Comparison of ENCODE assay signal across 17 cellular contexts in the genomic region with DNA sequence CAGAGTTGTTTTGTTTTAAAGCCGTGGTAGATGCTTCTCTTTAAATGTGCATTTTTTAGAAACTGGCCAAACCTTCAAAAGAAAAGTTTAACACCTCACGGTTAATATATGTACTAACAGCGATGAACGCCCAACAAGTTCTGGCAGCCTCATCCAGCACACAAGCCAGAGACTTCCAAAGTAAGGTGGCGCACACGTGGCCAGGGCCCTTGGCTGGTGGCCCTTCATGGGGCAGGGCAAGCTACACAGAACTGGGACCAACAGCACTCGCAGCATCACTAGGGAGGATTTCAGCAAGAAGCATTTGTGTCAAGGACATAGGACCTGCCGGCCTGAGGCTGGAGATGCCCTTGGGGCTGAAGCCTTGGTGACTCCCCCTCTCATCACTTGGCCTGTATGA. TPM values are rescaled to one million over a fixed set of nuclear protein-coding genes. Genes with fewer than 3 reads are reported as not detected.
DNase-seq lines count a peak whose midpoint lies in the region; ATAC-seq, FAIRE-seq and TF ChIP-seq lines count a peak whose summit lies in the region.
"Had no signal": no experiment of that assay in that cellular context is flagged by ENCODE, and none has a peak within 500 bp of the region (broad histone marks: within the 10 kb centered on the region; RNA-seq: fewer than 3 reads in every experiment).

No MANE protein-coding gene starts in this region.

- CTCF ChIA-PET in H1 (lab: Charles Lee; ENCODE audit: partially characterized antibody) = interaction anchor here (1.0 to 3.3 kb wide), 7 partner anchors 9 to 92 kb away, joined by 3 to 16 read pairs (median 5); no protein-coding TSS in a partner anchor

- H3K9me3 ChIP-seq in heart left ventricle = no peaks in the 10 kb centered on the region
- no peaks in the 10 kb centered on the region for H3K9me3 ChIP-seq in left ventricle myocardium inferior (replicated peaks)
- H3K9me3 ChIP-seq in H1 (ENCODE audit: insufficient read depth in 2 of 2, low read depth in 1 of 2, low read length in 1 of 2) = no peaks in the 10 kb centered on the region
- H3K9me3 ChIP-seq: BLaER1 treated with 17β-estradiol and CSF1 and Interleukin-3, amounts not matched to agents 10 nM and 100 nM; Caco-2 had no signal

- TF ChIP-seq EP300 in H1 (IDR thresholded peaks at IDR 0.05; ENCODE audit: borderline replicate concordance in 1 of 2, low read depth in 2 of 2, low read length in 2 of 2) = no peak

- no peak overlapping the region for H3K18ac ChIP-seq in H1 (ENCODE audit: extremely low read depth, low read length)

- H3K4me3 ChIP-seq in heart left ventricle (no peak overlapping the region), left ventricle myocardium inferior (no peak overlapping the region), H1 (ENCODE audit: extremely low read depth in 1 of 4, insufficient read depth in 2 of 4, low read depth in 3 of 4, low read length in 4 of 4) (no peak overlapping the region)
- H3K4me3 ChIP-seq: BLaER1 treated with 17β-estradiol and CSF1 and Interleukin-3, amounts not matched to agents 10 nM and 100 nM had no signal

- FAIRE-seq in H1 (lab: Jason Lieb, UNC) (no peak), GM12891 (lab: Jason Lieb, UNC) (no peak)
- FAIRE-seq: D721Med, HTR-8/SVneo had no signal

- H3K4me1 ChIP-seq in heart left ventricle (peaks cover 0 to 45% (median 23%) of the 10 kb centered on the region in 12 donors), left ventricle myocardium inferior (peaks cover 48% of the 10 kb centered on the region), H1 (replicated peaks in 1 of 4; ENCODE audit: control insufficient read depth in 3 of 4, insufficient read depth in 4 of 4, low read length in 3 of 4) (peaks cover 0 to 2% (median 2%) of the 10 kb centered on the region in 4 experiments; a peak in 4 of 7 replicates)
- H3K4me1 ChIP-seq: Caco-2 had no signal

- H2BK20ac ChIP-seq in H1 (ENCODE audit: low read length) = no peak overlapping the region

- intact Hi-C loops in heart left ventricle (cut with DNase I) (no loop called here), left ventricle myocardium inferior (cut with micrococcal nuclease) (no loop called here)

- no peak overlapping the region for H3K4me3 Mint-ChIP-seq in naive thymus-derived CD8-positive, alpha-beta T cell
- no peak overlapping the region for H3K4me3 Mint-ChIP-seq in stimulated activated naive B cell treated with anti-CD40 and anti-IgM and Interleukin-4, amounts not matched to agents 10 μg/mL and 1 μg/mL and 100 μg/mL, for 72 hours
- H3K4me3 Mint-ChIP-seq: B cell; CD8-positive, alpha-beta memory T cell; H9 had no signal

- peaks cover 0 to 23% (median 11%) of the 10 kb centered on the region in 4 donors for H3K4me1 Mint-ChIP-seq in naive thymus-derived CD8-positive, alpha-beta T cell
- peaks cover 9% of the 10 kb centered on the region in 2 donors for H3K4me1 Mint-ChIP-seq in stimulated activated naive B cell treated with anti-CD40 and anti-IgM and Interleukin-4, amounts not matched to agents 10 μg/mL and 1 μg/mL and 100 μg/mL, for 72 hours

- H2AK5ac ChIP-seq in H1 (ENCODE audit: low read depth, low read length) = no peak overlapping the region

- H3K14ac ChIP-seq in H1 (ENCODE audit: insufficient read length) = no peak overlapping the region

- no peaks in the 10 kb centered on the region for H3K27me3 Mint-ChIP-seq in naive thymus-derived CD8-positive, alpha-beta T cell
- H3K27me3 Mint-ChIP-seq in stimulated activated naive B cell treated with anti-CD40 and anti-IgM and Interleukin-4, amounts not matched to agents 10 μg/mL and 1 μg/mL and 100 μg/mL, for 72 hours = no peaks in the 10 kb centered on the region
- H3K27me3 Mint-ChIP-seq: B cell; CD8-positive, alpha-beta memory T cell had no signal

- TF ChIP-seq RAD21 in H1 (IDR thresholded peaks at IDR 0.05 in 1 of 2, conservative IDR thresholded peaks at IDR 0.05 in 1 of 2; ENCODE audit: low read depth in 2 of 2, low read length in 2 of 2) = no peak

- H4K8ac ChIP-seq in H1 (ENCODE audit: extremely low read depth, insufficient read depth, low read length) = 0 out of 2 replicates have a peak overlapping the region, but pooled peaks have one; percentile 14

- H3K56ac ChIP-seq in H1 (replicated peaks; ENCODE audit: insufficient read length, low read depth, low read length) = no peak overlapping the region

- H4K20me1 ChIP-seq in H1 (replicated peaks in 1 of 2; ENCODE audit: control insufficient read depth in 1 of 2, insufficient read depth in 2 of 2, low read length in 2 of 2) = peaks cover 0 to 4% of the 10 kb centered on the region in 2 experiments

- TF ChIP-seq CTCF in heart left ventricle (IDR thresholded peaks at IDR 0.05) = no peak
- TF ChIP-seq CTCF in left ventricle myocardium inferior (IDR thresholded peaks at IDR 0.05; ENCODE audit: borderline replicate concordance) = no peak
- no peak for TF ChIP-seq CTCF in H1 (IDR thresholded peaks at IDR 0.05; ENCODE audit: control extremely low read depth in 1 of 3, insufficient read depth in 1 of 3, low read depth in 1 of 3, low read length in 3 of 3)

- no peaks in the 10 kb centered on the region for H3K79me1 ChIP-seq in H1 (ENCODE audit: low read depth, low read length)

- no peaks in the 10 kb centered on the region for H3K9me3 Mint-ChIP-seq in naive thymus-derived CD8-positive, alpha-beta T cell
- H3K9me3 Mint-ChIP-seq in stimulated activated naive B cell treated with anti-CD40 and anti-IgM and Interleukin-4, amounts not matched to agents 10 μg/mL and 1 μg/mL and 100 μg/mL, for 72 hours = no peaks in the 10 kb centered on the region
- H3K9me3 Mint-ChIP-seq: CD8-positive, alpha-beta memory T cell; H9 had no signal

- ATAC-seq in heart left ventricle = peak in 3 of 4 donors; percentile 20 to 47 (median 36)
- ATAC-seq in naive thymus-derived CD8-positive, alpha-beta T cell = no peak
- ATAC-seq in stimulated activated naive B cell treated with anti-CD40 and anti-IgM and Interleukin-4, amounts not matched to agents 10 μg/mL and 1 μg/mL and 100 μg/mL, for 72 hours (replicated peaks) = no peak

- WGBS in heart left ventricle, 4 donors = 71 to 91% (median 86%) methylated on average over 8 of the region's 8 CpGs
- WGBS in H1 (ENCODE audit: extremely low coverage in 1 of 2, insufficient coverage in 1 of 2, insufficient read length in 1 of 2, insufficient replicate concordance in 2 of 2, low coverage in 1 of 2, low lambda C conversion rate in 2 of 2, missing lambda C conversion rate in 1 of 2), 2 experiments = 90% methylated on average over 8 of the region's 8 CpGs; no CpG with 5 or more reads in 1 of the 2 experiments

- no peak overlapping the region for H3K9ac ChIP-seq in H1 (replicated peaks in 1 of 4; ENCODE audit: extremely low read depth in 1 of 4, low read depth in 3 of 4, low read length in 3 of 4)
- H3K9ac ChIP-seq: BLaER1 treated with 17β-estradiol and CSF1 and Interleukin-3, amounts not matched to agents 10 nM and 100 nM had no signal

- H3K36me3 ChIP-seq in heart left ventricle = peaks cover 5 to 78% (median 69%) of the 10 kb centered on the region in 9 donors
- peaks cover 70% of the 10 kb centered on the region for H3K36me3 ChIP-seq in left ventricle myocardium inferior
- peaks cover 16 to 57% (median 45%) of the 10 kb centered on the region in 4 experiments for H3K36me3 ChIP-seq in H1 (ENCODE audit: control insufficient read depth in 2 of 4, insufficient read depth in 4 of 4, low read length in 3 of 4)

- H3K27me3 ChIP-seq in heart left ventricle = no peaks in the 10 kb centered on the region
- no peaks in the 10 kb centered on the region for H3K27me3 ChIP-seq in left ventricle myocardium inferior (ENCODE audit: low read depth)
- H3K27me3 ChIP-seq in H1 (replicated peaks in 1 of 4; ENCODE audit: control insufficient read depth in 3 of 4, extremely low read depth in 1 of 4, insufficient read depth in 3 of 4, low read length in 3 of 4) = no peaks in the 10 kb centered on the region
- H3K27me3 ChIP-seq: BLaER1 treated with 17β-estradiol and CSF1 and Interleukin-3, amounts not matched to agents 10 nM and 100 nM had no signal

- H3K27ac ChIP-seq in heart left ventricle = no peak overlapping the region
- H3K27ac ChIP-seq in left ventricle myocardium inferior (replicated peaks) = no peak overlapping the region
- H3K27ac ChIP-seq in H1 (ENCODE audit: low read depth, low read length) = no peak overlapping the region
- H3K27ac ChIP-seq: BLaER1 treated with 17β-estradiol and CSF1 and Interleukin-3, amounts not matched to agents 10 nM and 100 nM had no signal

- no peak overlapping the region for H2BK5ac ChIP-seq in H1 (ENCODE audit: low read depth, low read length)

- no peak overlapping the region for H2BK120ac ChIP-seq in H1 (replicated peaks; ENCODE audit: low read depth, low read length)

- TF ChIP-seq POLR2A in heart left ventricle (IDR thresholded peaks at IDR 0.05) (no peak), H1 (IDR thresholded peaks at IDR 0.05; ENCODE audit: control extremely low read depth in 1 of 2, low read depth in 2 of 2, low read length in 2 of 2) (no peak), GM12891 (IDR thresholded peaks at IDR 0.05; ENCODE audit: low read depth, low read length) (no peak)

- H3K27ac Mint-ChIP-seq in naive thymus-derived CD8-positive, alpha-beta T cell = peak overlapping the region in 7 of 10 donors; percentile 9 to 96 (median 90)
- H3K27ac Mint-ChIP-seq in stimulated activated naive B cell treated with anti-CD40 and anti-IgM and Interleukin-4, amounts not matched to agents 10 μg/mL and 1 μg/mL and 100 μg/mL, for 72 hours = peak overlapping the region; percentile 17
- H3K27ac Mint-ChIP-seq: B cell, H9 had no signal

- no peak overlapping the region for H4K5ac ChIP-seq in H1 (ENCODE audit: insufficient read length, low read depth, low read length)

- H3K79me2 ChIP-seq in H1 (ENCODE audit: control insufficient read depth in 1 of 2, insufficient read depth in 2 of 2, low read length in 2 of 2) = no peaks in the 10 kb centered on the region

- H3K23me2 ChIP-seq in H1 (ENCODE audit: low read depth, low read length) = no peaks in the 10 kb centered on the region

- H3K4me2 ChIP-seq in H1 (ENCODE audit: insufficient read depth in 1 of 2, low read depth in 2 of 2, low read length in 2 of 2) = no peak overlapping the region
- H3K4me2 ChIP-seq: BLaER1 treated with 17β-estradiol and CSF1 and Interleukin-3, amounts not matched to agents 10 nM and 100 nM had no signal

- no peak overlapping the region for H2BK12ac ChIP-seq in H1 (ENCODE audit: low read depth, low read length)

- no peak overlapping the region for H2AFZ ChIP-seq in H1 (ENCODE audit: low read length)

- no peak overlapping the region for H3K4ac ChIP-seq in H1 (replicated peaks; ENCODE audit: insufficient read length, low read depth, low read length)

- no peak overlapping the region for H2BK15ac ChIP-seq in H1 (ENCODE audit: low read length)

- no peak overlapping the region for H3K23ac ChIP-seq in H1 (ENCODE audit: insufficient read length)

- H4K91ac ChIP-seq in H1 (replicated peaks; ENCODE audit: insufficient read length, low read length) = no peak overlapping the region

- no peak for DNase-seq in heart left ventricle
- DNase-seq in left ventricle myocardium inferior = no peak
- DNase-seq in H1 (ENCODE audit: low read depth in 1 of 2, low spot score in 2 of 2) = no peak
- DNase-seq in naive thymus-derived CD8-positive, alpha-beta T cell = no peak
- no peak for DNase-seq in stimulated activated naive B cell treated with anti-CD40 and anti-IgM and Interleukin-4, amounts not matched to agents 10 μg/mL and 1 μg/mL and 100 μg/mL, for 72 hours
- DNase-seq in GM12891 (ENCODE audit: insufficient read length, low spot score) = no peak
- DNase-seq in effector CD8-positive, alpha-beta T cell (lab: John Stamatoyannopoulos, UW) = no peak
- DNase-seq: Caco-2; CD8-positive, alpha-beta memory T cell; GDM1; GOT3; H9; IMR-90 had no signal

- POLR2A ChIA-PET in H1 (lab: Charles Lee; ENCODE audit: partially characterized antibody) = interaction anchor here (0.6 kb wide), 1 partner anchor 107 kb away, joined by 3 read pairs; no protein-coding TSS in a partner anchor
- POLR2A ChIA-PET in naive thymus-derived CD8-positive, alpha-beta T cell (lab: Charles Lee) = interaction anchor here (2.4 to 6.5 kb wide), 2 partner anchors 10 to 23 kb away, joined by 8 to 43 read pairs; partner anchors contain the start of genes CYB5D2 and ZZEF1

- peaks cover 0 to 76% (median 29%) of the 10 kb centered on the region in 3 donors for H3K36me3 Mint-ChIP-seq in naive thymus-derived CD8-positive, alpha-beta T cell
- peaks cover 48 to 62% of the 10 kb centered on the region in 2 donors for H3K36me3 Mint-ChIP-seq in stimulated activated naive B cell treated with anti-CD40 and anti-IgM and Interleukin-4, amounts not matched to agents 10 μg/mL and 1 μg/mL and 100 μg/mL, for 72 hours

RNA-seq across cellular contexts. Expression of gene CYB5D2, which starts 23.4 kb away (rescaled TPM):
- 10 to 100 TPM in 5 of 9 donors, 1 to 10 TPM in 4; 5.7 to 23.2 (median 11.0) TPM for total RNA-seq in heart left ventricle
- 10 to 100 TPM in 1 of 2 donors, 1 to 10 TPM in 1; 6.9 to 11.1 TPM for polyA plus RNA-seq in heart left ventricle
- total RNA-seq in left ventricle myocardium inferior = 6.7 TPM
- 4.5 and 5.6 TPM in 2 replicates for total RNA-seq in H1 (2021; fragmentation: NEBNext Ultra II Directional; extraction: Animal tissue kit (Norgen Biotek cat#: 25700))
- polyA plus RNA-seq in H1 (2011; rRNA removed) = 15.1 and 21.2 TPM in 2 replicates
- polyA plus RNA-seq in H1 (2011; cell fraction: cytosol; rRNA removed) = 19.8 TPM
- polyA plus RNA-seq in H1 (2011; cell fraction: nucleus; rRNA removed) = 16.7 TPM
- polyA plus RNA-seq in H1 (2012, experiment 1 of 2) = 7.3 to 10.8 TPM (median 10.4 TPM) in 4 replicates
- 6.5 TPM for polyA plus RNA-seq in H1 (2012, experiment 2 of 2)
- 4.4 TPM for polyA plus RNA-seq in H1 (2013, experiment 1 of 2)
- 5.0 TPM for polyA plus RNA-seq in H1 (2013, experiment 2 of 2)
- polyA minus RNA-seq in H1 (2011; rRNA and poly(A)+ RNA removed) = 12.9 and 16.1 TPM in 2 replicates
- polyA minus RNA-seq in H1 (2011; cell fraction: cytosol; rRNA and poly(A)+ RNA removed) = 8.3 TPM
- 5.9 TPM for polyA minus RNA-seq in H1 (2011; cell fraction: nucleus; rRNA and poly(A)+ RNA removed)
- 10 to 100 TPM; 11.1 to 13.0 TPM for total RNA-seq in naive thymus-derived CD8-positive, alpha-beta T cell
- 10 to 100 TPM; 13.7 to 17.3 (median 17.1) TPM for polyA plus RNA-seq in naive thymus-derived CD8-positive, alpha-beta T cell
- 11.3 TPM for polyA plus RNA-seq in GM12891 (2012; ENCODE audit: low read depth, missing spikeins)

RNA-seq across cellular contexts. Expression of gene ZZEF1, which starts 23.6 kb away (rescaled TPM):
- total RNA-seq in heart left ventricle (10 to 100 TPM; 27.4 to 47.6 (median 37.8) TPM), left ventricle myocardium inferior (29.9 TPM)
- polyA plus RNA-seq in heart left ventricle (10 to 100 TPM; 15.7 to 19.2 TPM), H1 (2011; rRNA removed) (5.2 and 7.3 TPM in 2 replicates)
- total RNA-seq in H1 (2021; fragmentation: NEBNext Ultra II Directional; extraction: Animal tissue kit (Norgen Biotek cat#: 25700)) = 17.8 and 18.3 TPM in 2 replicates
- 6.5 TPM for polyA plus RNA-seq in H1 (2011; cell fraction: cytosol; rRNA removed)
- 32.0 TPM for polyA plus RNA-seq in H1 (2011; cell fraction: nucleus; rRNA removed)
- 8.3 to 9.2 TPM (median 8.7 TPM) in 4 replicates for polyA plus RNA-seq in H1 (2012, experiment 1 of 2)
- 2.0 TPM for polyA plus RNA-seq in H1 (2012, experiment 2 of 2)
- polyA plus RNA-seq in H1 (2013, experiment 1 of 2) = 6.1 TPM
- polyA plus RNA-seq in H1 (2013, experiment 2 of 2) = 5.3 TPM
- polyA minus RNA-seq in H1 (2011; rRNA and poly(A)+ RNA removed) = 48.0 and 56.4 TPM in 2 replicates
- 15.1 TPM for polyA minus RNA-seq in H1 (2011; cell fraction: cytosol; rRNA and poly(A)+ RNA removed)
- polyA minus RNA-seq in H1 (2011; cell fraction: nucleus; rRNA and poly(A)+ RNA removed) = 60.2 TPM
- total RNA-seq in naive thymus-derived CD8-positive, alpha-beta T cell = 10 to 100 TPM; 89.2 to 91.2 TPM
- polyA plus RNA-seq in naive thymus-derived CD8-positive, alpha-beta T cell = 1 to 10 TPM; 3.5 to 7.5 (median 3.7) TPM
- polyA plus RNA-seq in GM12891 (2012; ENCODE audit: low read depth, missing spikeins) = 12.2 TPM

Comparison
In these comparisons a context has a peak if more than half of its experiments do, and no peak if none do; other contexts are left out.
1. ATAC-seq: peak in heart left ventricle (3 of 4); none in naive thymus-derived CD8-positive, alpha-beta T cell (0 of 2) and stimulated activated naive B cell treated with anti-CD40 and anti-IgM and Interleukin-4, amounts not matched to agents 10 μg/mL and 1 μg/mL and 100 μg/mL, for 72 hours (0 of 2).